Comparison of ENCODE assay signal across 9 cellular contexts in the genomic region with DNA sequence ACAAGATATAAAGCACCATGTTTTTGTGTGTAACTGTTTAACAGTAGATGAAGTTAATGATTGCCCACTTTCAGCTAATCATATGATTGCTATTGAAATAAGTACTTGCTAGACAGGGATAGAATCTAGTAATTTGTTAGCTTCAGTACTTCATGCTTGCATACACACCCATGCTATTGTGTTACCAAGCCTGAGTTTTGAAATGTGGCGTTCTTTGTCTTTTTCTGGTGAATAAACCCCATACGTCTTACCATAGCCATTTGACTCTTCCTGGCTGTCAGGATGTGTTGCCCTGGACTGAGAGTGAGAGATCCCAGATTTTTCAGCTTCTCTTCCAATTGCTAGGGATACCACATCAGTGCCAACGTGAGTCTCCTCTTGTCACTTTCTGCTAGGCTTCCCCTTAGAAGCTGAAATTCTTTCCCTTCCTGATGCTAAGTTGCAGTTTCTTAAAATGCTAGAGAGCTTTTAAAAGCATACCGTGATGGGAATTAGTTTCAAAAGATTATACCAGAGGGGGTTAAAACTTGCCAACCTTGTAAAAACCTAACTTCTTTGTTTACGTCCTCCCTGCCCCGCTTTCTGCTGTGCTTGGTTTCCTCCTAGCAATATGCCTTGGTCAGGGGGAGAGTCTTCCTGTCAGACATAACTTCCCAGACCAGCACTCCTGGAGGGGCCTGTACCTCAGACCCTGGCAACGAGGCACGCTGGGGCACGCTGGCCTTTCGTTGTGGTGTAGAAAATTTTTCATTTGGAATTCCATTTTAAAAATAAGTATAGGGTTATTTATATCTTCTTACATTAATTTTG.
DNase-seq lines count a peak whose midpoint lies in the region; FAIRE-seq and TF ChIP-seq lines count a peak whose summit lies in the region.
"Had no signal": no experiment of that assay in that cellular context is flagged by ENCODE, and none has a peak within 500 bp of the region (broad histone marks: within the 10 kb centered on the region; RNA-seq: fewer than 3 reads in every experiment).

No MANE protein-coding gene starts in this region.

- DNase-seq in DMS53 (lab: John Stamatoyannopoulos, UW) (peak; percentile 5), DMS53 treated with DMSO at 0.1 percent for 48 hours (lab: John Stamatoyannopoulos, UW; ENCODE audit: unreplicated experiment) (no peak), astrocyte (ENCODE audit: low read depth) (no peak), suprapubic skin (ENCODE audit: low spot score in 2 of 2) (no peak), AG20443 (ENCODE audit: low spot score) (no peak), epidermal melanocyte (ENCODE audit: insufficient read length, low spot score) (no peak)
- DNase-seq in activated CD4-positive, alpha-beta T cell treated with anti-CD3 and anti-CD28 coated beads, Interleukin-2, amount 50 U/mL, for 48 hours = no peak

- peak overlapping the region; percentile 95 for H3K27ac ChIP-seq in astrocyte (ENCODE audit: low read depth, low read length)
- peak overlapping the region; percentile 68 for H3K27ac ChIP-seq in layer of hippocampus (ENCODE audit: low read depth, low read length)
- H3K27ac ChIP-seq in suprapubic skin = peak overlapping the region; percentile 70
- H3K27ac ChIP-seq: 22Rv1 had no signal

- H3K79me2 ChIP-seq in astrocyte (ENCODE audit: insufficient read depth, low read length) = peaks cover 84% of the 10 kb centered on the region

- TF ChIP-seq EP300 in suprapubic skin (IDR thresholded peaks at IDR 0.05) = no peak

- H4K20me1 ChIP-seq in astrocyte (ENCODE audit: insufficient read depth, low read length) = no peaks in the 10 kb centered on the region

- H3K4me1 ChIP-seq in astrocyte (ENCODE audit: insufficient read depth, low read length) (peaks cover 53% of the 10 kb centered on the region), suprapubic skin (peaks cover 64% of the 10 kb centered on the region)

- peak overlapping the region; percentile 61 for H3K4me3 Mint-ChIP-seq in astrocyte (ENCODE audit: unreplicated experiment)

- peak overlapping the region; percentile 89 for H3K9ac ChIP-seq in astrocyte (ENCODE audit: low read length)

- H3K36me3 ChIP-seq in astrocyte (ENCODE audit: insufficient read depth, low read length) (no peaks in the 10 kb centered on the region), suprapubic skin (no peaks in the 10 kb centered on the region)

- H3K4me1 Mint-ChIP-seq in astrocyte (ENCODE audit: low read depth, unreplicated experiment) = peaks cover 65% of the 10 kb centered on the region

- no peak for TF ChIP-seq CTCF in astrocyte (IDR thresholded peaks at IDR 0.05; ENCODE audit: insufficient read depth, low read depth, low read length)
- TF ChIP-seq CTCF in suprapubic skin (IDR thresholded peaks at IDR 0.05) = no peak

- no peaks in the 10 kb centered on the region for H3K27me3 Mint-ChIP-seq in astrocyte (ENCODE audit: low read depth, unreplicated experiment)

- H3K4me3 ChIP-seq in astrocyte (ENCODE audit: insufficient read depth, low read depth, low read length) (peak overlapping the region; percentile 16), suprapubic skin (no peak overlapping the region)

- H2AFZ ChIP-seq in astrocyte (ENCODE audit: low read depth, low read length) = no peak overlapping the region

- peaks cover 6% of the 10 kb centered on the region for H3K9me3 Mint-ChIP-seq in astrocyte (ENCODE audit: unreplicated experiment)

- H3K27ac Mint-ChIP-seq in astrocyte (ENCODE audit: unreplicated experiment) = peak overlapping the region; percentile 100

- TF ChIP-seq POLR2A in suprapubic skin (IDR thresholded peaks at IDR 0.05) = no peak

- H3K27me3 ChIP-seq in astrocyte (ENCODE audit: insufficient read depth, low read length) = no peaks in the 10 kb centered on the region
- no peaks in the 10 kb centered on the region for H3K27me3 ChIP-seq in layer of hippocampus (ENCODE audit: control insufficient read depth, insufficient read depth, low read length)
- no peaks in the 10 kb centered on the region for H3K27me3 ChIP-seq in suprapubic skin

- H3K9me3 ChIP-seq in astrocyte (ENCODE audit: insufficient read depth, low read depth, low read length) (no peaks in the 10 kb centered on the region), suprapubic skin (no peaks in the 10 kb centered on the region)

- peaks cover 12% of the 10 kb centered on the region for H3K36me3 Mint-ChIP-seq in astrocyte (ENCODE audit: low read depth, unreplicated experiment)

- 24% methylated on average over 10 of the region's 10 CpGs for WGBS in suprapubic skin

- H3K4me2 ChIP-seq in astrocyte (ENCODE audit: low read length) = peak overlapping the region; percentile 83

- FAIRE-seq in astrocyte (lab: Jason Lieb, UNC) = no peak
